1 cellular context compared by ENCODE assay signal in genomic region chr7:131897790-131898165, GRCh38.
TF ChIP-seq lines count a peak whose summit lies in the region.

No MANE protein-coding gene starts in this region.

TF ChIP-seq in HEK293, 187 proteins besides CTCF, POLR2A, EP300 and RAD21 (continued from another document):
- TF ChIP-seq, protein P1, sequence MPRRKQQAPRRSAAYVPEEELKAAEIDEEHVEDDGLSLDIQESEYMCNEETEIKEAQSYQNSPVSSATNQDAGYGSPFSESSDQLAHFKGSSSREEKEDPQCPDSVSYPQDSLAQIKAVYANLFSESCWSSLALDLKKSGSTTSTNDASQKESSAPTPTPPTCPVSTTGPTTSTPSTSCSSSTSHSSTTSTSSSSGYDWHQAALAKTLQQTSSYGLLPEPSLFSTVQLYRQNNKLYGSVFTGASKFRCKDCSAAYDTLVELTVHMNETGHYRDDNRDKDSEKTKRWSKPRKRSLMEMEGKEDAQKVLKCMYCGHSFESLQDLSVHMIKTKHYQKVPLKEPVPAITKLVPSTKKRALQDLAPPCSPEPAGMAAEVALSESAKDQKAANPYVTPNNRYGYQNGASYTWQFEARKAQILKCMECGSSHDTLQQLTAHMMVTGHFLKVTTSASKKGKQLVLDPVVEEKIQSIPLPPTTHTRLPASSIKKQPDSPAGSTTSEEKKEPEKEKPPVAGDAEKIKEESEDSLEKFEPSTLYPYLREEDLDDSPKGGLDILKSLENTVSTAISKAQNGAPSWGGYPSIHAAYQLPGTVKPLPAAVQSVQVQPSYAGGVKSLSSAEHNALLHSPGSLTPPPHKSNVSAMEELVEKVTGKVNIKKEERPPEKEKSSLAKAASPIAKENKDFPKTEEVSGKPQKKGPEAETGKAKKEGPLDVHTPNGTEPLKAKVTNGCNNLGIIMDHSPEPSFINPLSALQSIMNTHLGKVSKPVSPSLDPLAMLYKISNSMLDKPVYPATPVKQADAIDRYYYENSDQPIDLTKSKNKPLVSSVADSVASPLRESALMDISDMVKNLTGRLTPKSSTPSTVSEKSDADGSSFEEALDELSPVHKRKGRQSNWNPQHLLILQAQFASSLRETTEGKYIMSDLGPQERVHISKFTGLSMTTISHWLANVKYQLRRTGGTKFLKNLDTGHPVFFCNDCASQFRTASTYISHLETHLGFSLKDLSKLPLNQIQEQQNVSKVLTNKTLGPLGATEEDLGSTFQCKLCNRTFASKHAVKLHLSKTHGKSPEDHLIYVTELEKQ (tag by site-specific recombination; IDR thresholded peaks at IDR 0.05; ENCODE audit: borderline replicate concordance): no peak
- TF ChIP-seq ZNF501 (tag by site-specific recombination; IDR thresholded peaks at IDR 0.05): no peak
TF ChIP-seq in HEK293: peak in this region for 0.
